Comparison of ENCODE assay signal across 8 cellular contexts in genomic region chr1:93344886-93345632, GRCh38. TPM values are rescaled to one million over a fixed set of nuclear protein-coding genes. Genes with fewer than 3 reads are reported as not detected.
DNase-seq lines count a peak whose midpoint lies in the region; ATAC-seq lines count a peak whose summit lies in the region.

No MANE protein-coding gene starts in this region.

- H3K27ac Mint-ChIP-seq in activated T-helper 17 cell treated with anti-CD3 and anti-CD28 coated beads, Interleukin-2, amount 50 U/mL, for 72 hours, result peak overlapping the region; percentile 96

- ATAC-seq in activated T-cell treated with anti-CD3 and anti-CD28 coated beads, Interleukin-2, amount 50 U/mL, for 4 hours, result peak; percentile 8 to 11
- ATAC-seq in activated T-helper 17 cell treated with anti-CD3 and anti-CD28 coated beads, Interleukin-2, amount 50 U/mL, for 72 hours (replicated peaks), result peak; percentile 12

- WGBS in HUES64, result 27% methylated on average over 12 of the region's 12 CpGs

- H3K4me1 ChIP-seq in HUES64 (ENCODE audit: insufficient read depth, low read length) (peaks cover 33% of the 10 kb centered on the region), skeletal muscle tissue (ENCODE audit: control insufficient read depth in 3 of 3, insufficient read depth in 3 of 3, low read length in 3 of 3) (peaks cover under 1 to 15% (median 6%) of the 10 kb centered on the region in 3 donors)

- peak overlapping the region; percentile 93 for H3K4me3 ChIP-seq in HUES64 (ENCODE audit: low read length)
- H3K4me3 ChIP-seq in skeletal muscle tissue (ENCODE audit: low read length in 3 of 3), result peak overlapping the region; percentile 91 to 94 (median 93)

- H3K36me3 ChIP-seq in HUES64 (ENCODE audit: insufficient read depth, low read length) (peaks cover 5% of the 10 kb centered on the region), skeletal muscle tissue (ENCODE audit: control insufficient read depth in 3 of 3, insufficient read depth in 3 of 3, low read length in 3 of 3) (no peaks in the 10 kb centered on the region)

- H3K4me3 Mint-ChIP-seq in activated T-cell treated with anti-CD3 and anti-CD28 coated beads, Interleukin-2, amount 50 U/mL, for 4 hours, result peak overlapping the region; percentile 98
- H3K4me3 Mint-ChIP-seq in activated T-helper 17 cell treated with anti-CD3 and anti-CD28 coated beads, Interleukin-2, amount 50 U/mL, for 72 hours, result peak overlapping the region; percentile 93

- H3K9me3 ChIP-seq in HUES64 (ENCODE audit: insufficient read depth, low read depth, low read length), result no peaks in the 10 kb centered on the region
- no peaks in the 10 kb centered on the region for H3K9me3 ChIP-seq in skeletal muscle tissue (ENCODE audit: control insufficient read depth in 3 of 3, low read length in 3 of 3)

- no peaks in the 10 kb centered on the region for H3K27me3 ChIP-seq in HUES64 (ENCODE audit: insufficient read depth, low read length)
- no peaks in the 10 kb centered on the region for H3K27me3 ChIP-seq in skeletal muscle tissue (ENCODE audit: control insufficient read depth in 3 of 3, insufficient read depth in 3 of 3, low read length in 3 of 3)

- no peaks in the 10 kb centered on the region for H3K27me3 Mint-ChIP-seq in activated T-cell treated with anti-CD3 and anti-CD28 coated beads, Interleukin-2, amount 50 U/mL, for 4 hours (ENCODE audit: low read depth)
- H3K27me3 Mint-ChIP-seq in activated T-helper 17 cell treated with anti-CD3 and anti-CD28 coated beads, Interleukin-2, amount 50 U/mL, for 72 hours, result no peaks in the 10 kb centered on the region

- H3K9me3 Mint-ChIP-seq in activated T-cell treated with anti-CD3 and anti-CD28 coated beads, Interleukin-2, amount 50 U/mL, for 4 hours, result no peaks in the 10 kb centered on the region
- H3K9me3 Mint-ChIP-seq in activated T-helper 17 cell treated with anti-CD3 and anti-CD28 coated beads, Interleukin-2, amount 50 U/mL, for 72 hours, result no peaks in the 10 kb centered on the region

- peaks cover 19% of the 10 kb centered on the region for H3K4me1 Mint-ChIP-seq in activated T-cell treated with anti-CD3 and anti-CD28 coated beads, Interleukin-2, amount 50 U/mL, for 4 hours (ENCODE audit: low read depth)
- H3K4me1 Mint-ChIP-seq in activated T-helper 17 cell treated with anti-CD3 and anti-CD28 coated beads, Interleukin-2, amount 50 U/mL, for 72 hours, result peaks cover 7% of the 10 kb centered on the region

- peak overlapping the region; percentile 90 for H3K9ac ChIP-seq in HUES64 (ENCODE audit: low read depth, low read length)
- H3K9ac ChIP-seq in skeletal muscle tissue (ENCODE audit: low read depth in 1 of 3, low read length in 3 of 3), result peak overlapping the region; percentile 84 to 92 (median 84)

- H3K27ac ChIP-seq in HUES64 (ENCODE audit: low read depth, low read length) (peak overlapping the region; percentile 98), skeletal muscle tissue (ENCODE audit: low read depth, low read length) (peak overlapping the region; percentile 92)

- no peak for DNase-seq in activated T-cell treated with anti-CD3 and anti-CD28 coated beads, Interleukin-2, amount 50 U/mL, for 4 hours
- DNase-seq in activated T-cell treated with anti-CD3 and anti-CD28 coated beads for 4 hours (no peak), hepatic stellate cell (ENCODE audit: low spot score) (peak; percentile 12), activated gamma-delta T cell treated with Interleukin-2 at 50 U/mL for 16 hours (no peak)
- no peak for DNase-seq in activated CD8-positive, alpha-beta memory T cell treated with anti-CD3 and anti-CD28 coated beads, Interleukin-2, amount 50 U/mL, for 4 hours

- peaks cover 13% of the 10 kb centered on the region for H3K36me3 Mint-ChIP-seq in activated T-cell treated with anti-CD3 and anti-CD28 coated beads, Interleukin-2, amount 50 U/mL, for 4 hours (ENCODE audit: insufficient read depth)
- H3K36me3 Mint-ChIP-seq in activated T-helper 17 cell treated with anti-CD3 and anti-CD28 coated beads, Interleukin-2, amount 50 U/mL, for 72 hours (ENCODE audit: low read depth), result peaks cover 38% of the 10 kb centered on the region

RNA-seq across cellular contexts. Expression of gene DR1, which starts 0.6 kb away (rescaled TPM):
- total RNA-seq in activated T-cell treated with anti-CD3 and anti-CD28 coated beads, Interleukin-2, amount 50 U/mL, for 4 hours, result 10 to 100 TPM; 91.9 to 99.5 (median 93.3) TPM
- polyA plus RNA-seq in HUES64 (2013, experiment 1 of 2), result 33.0 TPM
- polyA plus RNA-seq in HUES64 (2013, experiment 2 of 2), result 37.7 TPM
- 10 to 100 TPM; 56.7 to 87.0 TPM for total RNA-seq in activated T-helper 17 cell treated with anti-CD3 and anti-CD28 coated beads, Interleukin-2, amount 50 U/mL, for 72 hours
- 11.5 TPM for total RNA-seq in skeletal muscle tissue
